ENCODE assay signal across 9 cellular contexts in the genomic region with DNA sequence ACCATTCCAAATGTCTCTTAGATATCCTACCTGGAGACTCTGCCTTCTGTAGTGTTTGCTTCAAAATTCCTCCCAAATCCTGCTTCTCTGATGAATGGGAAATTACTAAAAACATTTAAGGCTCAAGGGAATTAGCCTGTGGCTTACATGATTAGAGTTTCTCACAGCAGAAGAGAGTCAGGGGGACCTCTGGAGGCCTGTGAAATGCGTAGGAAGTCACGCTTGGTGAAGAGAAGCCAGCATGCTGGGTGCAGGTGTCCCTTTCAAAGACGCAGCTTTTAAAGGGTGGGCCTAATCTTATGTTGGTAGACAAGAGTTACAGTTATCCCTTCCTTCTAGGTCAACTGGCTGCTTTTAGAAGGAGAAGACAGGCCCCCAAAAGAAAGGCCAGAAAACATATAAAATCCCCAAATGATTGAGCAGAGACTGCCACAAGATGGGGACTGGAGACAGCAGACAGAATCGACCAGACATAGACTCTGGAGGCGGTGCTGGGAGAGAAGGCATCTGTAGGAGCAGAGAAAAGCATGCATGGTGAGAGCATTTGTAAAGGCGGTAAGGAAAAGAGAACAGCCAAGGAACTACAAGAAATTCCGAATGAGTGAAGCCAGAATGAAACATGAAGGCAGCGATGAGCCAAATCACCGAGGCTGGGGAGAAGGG. TPM values are rescaled to one million over a fixed set of nuclear protein-coding genes. Genes with fewer than 3 reads are reported as not detected.
DNase-seq lines count a peak whose midpoint lies in the region; ATAC-seq and TF ChIP-seq lines count a peak whose summit lies in the region.
"Had no signal": no experiment of that assay in that cellular context is flagged by ENCODE, and none has a peak within 500 bp of the region (broad histone marks: within the 10 kb centered on the region; RNA-seq: fewer than 3 reads in every experiment).

No MANE protein-coding gene starts in this region.

- H3K79me2 ChIP-seq in GM23338 (replicated peaks; ENCODE audit: insufficient read depth): no peaks in the 10 kb centered on the region

- no peaks in the 10 kb centered on the region for H3K36me3 ChIP-seq in GM23338 (ENCODE audit: insufficient read depth)

- no peak overlapping the region for H3K4me2 ChIP-seq in GM23338

- no peaks in the 10 kb centered on the region for H3K4me1 ChIP-seq in GM23338 (ENCODE audit: insufficient read depth)

- H3K4me1 Mint-ChIP-seq in activated T-cell treated with anti-CD3 and anti-CD28 coated beads, Interleukin-2, amount 50 U/mL, for 72 hours (ENCODE audit: low read depth): peaks cover 15% of the 10 kb centered on the region
- H3K4me1 Mint-ChIP-seq in GM23338 (peaks cover 6% of the 10 kb centered on the region), glutamatergic neuron (ENCODE audit: low read depth, unreplicated experiment) (peaks cover 5% of the 10 kb centered on the region)

- DNase-seq in activated T-cell treated with anti-CD3 and anti-CD28 coated beads, Interleukin-2, amount 50 U/mL, for 72 hours: no peak
- no peak for DNase-seq in activated T-cell treated with anti-CD3 and anti-CD28 coated beads, Interleukin-2, amount 50 U/mL, for 1 hour
- DNase-seq in GM23338 (ENCODE audit: low spot score): no peak
- DNase-seq in putamen (ENCODE audit: low spot score): peak; percentile 17
- DNase-seq in glutamatergic neuron: no peak
- no peak for DNase-seq in NCI-H1105 treated with DMSO at 0.1 percent for 48 hours (lab: John Stamatoyannopoulos, UW)
- no peak for DNase-seq in coronary artery (ENCODE audit: low spot score)
- DNase-seq: NCI-H510A treated with DMSO at 0.1 percent for 48 hours had no signal

- H3K9me2 ChIP-seq in GM23338 (ENCODE audit: insufficient read depth): peaks cover 4% of the 10 kb centered on the region; the same call in 1 of the 2 replicates

- no peak overlapping the region for H2AFZ ChIP-seq in GM23338

- no peaks in the 10 kb centered on the region for H3K27me3 ChIP-seq in GM23338 (ENCODE audit: insufficient read depth)

- H3K36me3 Mint-ChIP-seq in activated T-cell treated with anti-CD3 and anti-CD28 coated beads, Interleukin-2, amount 50 U/mL, for 72 hours (ENCODE audit: insufficient read depth in 2 of 2): peaks cover 8 to 41% of the 10 kb centered on the region in 2 donors
- H3K36me3 Mint-ChIP-seq in GM23338 (ENCODE audit: low read depth) (peaks cover 11% of the 10 kb centered on the region), glutamatergic neuron (ENCODE audit: unreplicated experiment) (peaks cover 10% of the 10 kb centered on the region)

- H4K20me1 ChIP-seq in GM23338 (replicated peaks; ENCODE audit: insufficient read depth): no peaks in the 10 kb centered on the region; the same call in 1 of the 2 replicates

- H3K4me3 ChIP-seq in GM23338: no peak overlapping the region
- no peak overlapping the region for H3K4me3 ChIP-seq in coronary artery

- H3K27ac Mint-ChIP-seq in activated T-cell treated with anti-CD3 and anti-CD28 coated beads, Interleukin-2, amount 50 U/mL, for 72 hours: peak overlapping the region; percentile 8
- peak overlapping the region; percentile 8; the same call in 1 of the 2 replicates for H3K27ac Mint-ChIP-seq in GM23338
- H3K27ac Mint-ChIP-seq in glutamatergic neuron (ENCODE audit: unreplicated experiment): no peak overlapping the region

- peak in 1 of 2 experiments; percentile 27; a peak in 2 of 4 replicates for TF ChIP-seq CTCF in GM23338 (conservative IDR thresholded peaks at IDR 0.05; ENCODE audit: low read depth in 2 of 2)
- no peak for TF ChIP-seq CTCF in glutamatergic neuron (IDR thresholded peaks at IDR 0.05; ENCODE audit: partially characterized antibody, unreplicated experiment)
- TF ChIP-seq CTCF in coronary artery (IDR thresholded peaks at IDR 0.05): no peak

- no peak for ATAC-seq in activated T-cell treated with anti-CD3 and anti-CD28 coated beads, Interleukin-2, amount 50 U/mL, for 72 hours (replicated peaks in 1 of 2)
- ATAC-seq in GM23338: peak; percentile 33; the same call in 1 of the 3 replicates
- peak; percentile 40; the same call in 1 of the 3 replicates for ATAC-seq in SK-N-SH treated with all-trans-retinoic acid at 6 μM for 48 hours

- no peaks in the 10 kb centered on the region for H3F3A ChIP-seq in GM23338 (replicated peaks; ENCODE audit: low read depth)

- no peak overlapping the region for H3K4me3 Mint-ChIP-seq in activated T-cell treated with anti-CD3 and anti-CD28 coated beads, Interleukin-2, amount 50 U/mL, for 72 hours
- H3K4me3 Mint-ChIP-seq in GM23338 (no peak overlapping the region), glutamatergic neuron (ENCODE audit: unreplicated experiment) (no peak overlapping the region)

- no peaks in the 10 kb centered on the region for H3K9me3 Mint-ChIP-seq in activated T-cell treated with anti-CD3 and anti-CD28 coated beads, Interleukin-2, amount 50 U/mL, for 72 hours
- no peaks in the 10 kb centered on the region for H3K9me3 Mint-ChIP-seq in GM23338
- H3K9me3 Mint-ChIP-seq in glutamatergic neuron (ENCODE audit: unreplicated experiment): peaks cover 7% of the 10 kb centered on the region

- peak overlapping the region; percentile 39; the same call in 1 of the 2 replicates for H3K27ac ChIP-seq in GM23338 (ENCODE audit: low read depth)
- no peak overlapping the region for H3K27ac ChIP-seq in coronary artery

- no peaks in the 10 kb centered on the region for H3K27me3 Mint-ChIP-seq in activated T-cell treated with anti-CD3 and anti-CD28 coated beads, Interleukin-2, amount 50 U/mL, for 72 hours (ENCODE audit: low read depth)
- H3K27me3 Mint-ChIP-seq in GM23338 (ENCODE audit: insufficient read depth, low read depth, poor library complexity) (peaks cover 2% of the 10 kb centered on the region), glutamatergic neuron (ENCODE audit: unreplicated experiment) (peaks cover 3% of the 10 kb centered on the region)

TF ChIP-seq in GM23338, 12 proteins besides CTCF, POLR2A, EP300 and RAD21 (continues in another document):
- TF ChIP-seq EZH2 (IDR thresholded peaks at IDR 0.05; ENCODE audit: low read depth, unreplicated experiment) (no peak), NANOG (IDR thresholded peaks at IDR 0.05; ENCODE audit: borderline replicate concordance) (no peak), CREB1 (CRISPR knock-in tag; IDR thresholded peaks at IDR 0.05; ENCODE audit: low read depth) (no peak)
- TF ChIP-seq, protein P1, sequence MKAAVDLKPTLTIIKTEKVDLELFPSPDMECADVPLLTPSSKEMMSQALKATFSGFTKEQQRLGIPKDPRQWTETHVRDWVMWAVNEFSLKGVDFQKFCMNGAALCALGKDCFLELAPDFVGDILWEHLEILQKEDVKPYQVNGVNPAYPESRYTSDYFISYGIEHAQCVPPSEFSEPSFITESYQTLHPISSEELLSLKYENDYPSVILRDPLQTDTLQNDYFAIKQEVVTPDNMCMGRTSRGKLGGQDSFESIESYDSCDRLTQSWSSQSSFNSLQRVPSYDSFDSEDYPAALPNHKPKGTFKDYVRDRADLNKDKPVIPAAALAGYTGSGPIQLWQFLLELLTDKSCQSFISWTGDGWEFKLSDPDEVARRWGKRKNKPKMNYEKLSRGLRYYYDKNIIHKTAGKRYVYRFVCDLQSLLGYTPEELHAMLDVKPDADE (IDR thresholded peaks at IDR 0.05): no peak

TF ChIP-seq in SK-N-SH treated with all-trans-retinoic acid at 6 μM for 48 hours, 23 proteins besides CTCF, POLR2A, EP300 and RAD21 (continues in another document):
- TF ChIP-seq ZC3H10 (CRISPR knock-in tag; IDR thresholded peaks at IDR 0.05) (no peak), OSR1 (CRISPR knock-in tag; IDR thresholded peaks at IDR 0.05) (no peak), SNAI2 (CRISPR knock-in tag; IDR thresholded peaks at IDR 0.05) (no peak), ESRRG (CRISPR knock-in tag; IDR thresholded peaks at IDR 0.05) (no peak), ZNF8 (CRISPR knock-in tag; IDR thresholded peaks at IDR 0.05) (no peak)
- TF ChIP-seq, protein P2, sequence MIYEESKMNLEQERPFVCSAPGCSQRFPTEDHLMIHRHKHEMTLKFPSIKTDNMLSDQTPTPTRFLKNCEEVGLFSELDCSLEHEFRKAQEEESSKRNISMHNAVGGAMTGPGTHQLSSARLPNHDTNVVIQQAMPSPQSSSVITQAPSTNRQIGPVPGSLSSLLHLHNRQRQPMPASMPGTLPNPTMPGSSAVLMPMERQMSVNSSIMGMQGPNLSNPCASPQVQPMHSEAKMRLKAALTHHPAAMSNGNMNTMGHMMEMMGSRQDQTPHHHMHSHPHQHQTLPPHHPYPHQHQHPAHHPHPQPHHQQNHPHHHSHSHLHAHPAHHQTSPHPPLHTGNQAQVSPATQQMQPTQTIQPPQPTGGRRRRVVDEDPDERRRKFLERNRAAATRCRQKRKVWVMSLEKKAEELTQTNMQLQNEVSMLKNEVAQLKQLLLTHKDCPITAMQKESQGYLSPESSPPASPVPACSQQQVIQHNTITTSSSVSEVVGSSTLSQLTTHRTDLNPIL (CRISPR knock-in tag; IDR thresholded peaks at IDR 0.05; ENCODE audit: low read depth): no peak

RNA-seq across cellular contexts. Expression of a gene that starts 42.3 kb away (rescaled TPM):
- 10 to 100 TPM; 72.2 to 91.9 TPM for total RNA-seq in activated T-cell treated with anti-CD3 and anti-CD28 coated beads, Interleukin-2, amount 50 U/mL, for 72 hours
- 14.7 and 15.8 TPM in 2 replicates for total RNA-seq in GM23338 (2014; rRNA removed; shearing (Covaris generic))
- 6.3 and 7.0 TPM in 2 replicates for polyA plus RNA-seq in GM23338 (2016; fragmentation: Nextera tagmentation; extraction: Ambion mirVana)
- 5.4 TPM for total RNA-seq in glutamatergic neuron (ENCODE audit: unreplicated experiment)

RNA-seq across cellular contexts. Expression of a gene that starts 48.4 kb away (rescaled TPM):
- total RNA-seq in activated T-cell treated with anti-CD3 and anti-CD28 coated beads, Interleukin-2, amount 50 U/mL, for 72 hours: 10 to 100 TPM; 23.4 to 27.6 TPM
- total RNA-seq in GM23338 (2014; rRNA removed; shearing (Covaris generic)): 23.3 and 23.8 TPM in 2 replicates
- 12.8 and 14.3 TPM in 2 replicates for polyA plus RNA-seq in GM23338 (2016; fragmentation: Nextera tagmentation; extraction: Ambion mirVana)
- total RNA-seq in glutamatergic neuron (ENCODE audit: unreplicated experiment): 19.6 TPM

Comparison
In these comparisons a context has a peak if more than half of its experiments do, and no peak if none do; other contexts are left out.
1. ATAC-seq: peak in GM23338 (single experiment) and SK-N-SH treated with all-trans-retinoic acid at 6 μM for 48 hours (single experiment); none in activated T-cell treated with anti-CD3 and anti-CD28 coated beads, Interleukin-2, amount 50 U/mL, for 72 hours (0 of 2).